Comparison of ENCODE assay signal across 18 cellular contexts in genomic region chr16:79370736-79371135, GRCh38.
DNase-seq lines count a peak whose midpoint lies in the region; ATAC-seq and TF ChIP-seq lines count a peak whose summit lies in the region.
"Had no signal": no experiment of that assay in that cellular context is flagged by ENCODE, and none has a peak within 500 bp of the region (broad histone marks: within the 10 kb centered on the region; RNA-seq: fewer than 3 reads in every experiment).

No MANE protein-coding gene starts in this region.

- H3K27ac ChIP-seq in CD4-positive, alpha-beta T cell (ENCODE audit: low read depth, low read length), result no peak overlapping the region
- no peak overlapping the region for H3K27ac ChIP-seq in CD8-positive, alpha-beta T cell (ENCODE audit: low read depth, low read length)
- H3K27ac ChIP-seq in tibial artery, result no peak overlapping the region
- H3K27ac ChIP-seq: GM23248, KMS-11 had no signal

- H3K27me3 ChIP-seq in CD4-positive, alpha-beta T cell (ENCODE audit: control insufficient read depth, insufficient read depth, low read length), result no peaks in the 10 kb centered on the region
- no peaks in the 10 kb centered on the region for H3K27me3 ChIP-seq in CD8-positive, alpha-beta T cell (ENCODE audit: insufficient read depth, low read length)
- H3K27me3 ChIP-seq in tibial artery, result no peaks in the 10 kb centered on the region

- DNase-seq in CD4-positive, alpha-beta T cell, result peak in 2 of 10 experiments; percentile 5
- peak in 2 of 7 experiments; percentile 19 to 42 for DNase-seq in CD8-positive, alpha-beta T cell
- DNase-seq in T-helper 9 cell, result peak; percentile 9
- no peak for DNase-seq in natural killer cell
- no peak for DNase-seq in tibial artery
- no peak for DNase-seq in GOT3 (lab: John Stamatoyannopoulos, UW)
- no peak for DNase-seq in C1 segment of cervical spinal cord (lab: John Stamatoyannopoulos, UW)
- DNase-seq: DMS 273 treated with DMSO at 0.1 percent for 48 hours, GF-D8, GM23248, NCI-H1048, NCI-H146, NCI-H2081 treated with DMSO at 0.1 percent for 48 hours, NCI-H510A, NCI-H774, PC-3 had no signal

- H3K4me3 Mint-ChIP-seq in CD4-positive, alpha-beta T cell, result no peak overlapping the region
- H3K4me3 Mint-ChIP-seq in CD8-positive, alpha-beta T cell, result no peak overlapping the region
- peak overlapping the region; percentile 53 for H3K4me3 Mint-ChIP-seq in natural killer cell
- H3K4me3 Mint-ChIP-seq: B cell had no signal

- H3K4me1 ChIP-seq in CD8-positive, alpha-beta T cell (ENCODE audit: insufficient read depth, low read length), result no peaks in the 10 kb centered on the region
- H3K4me1 ChIP-seq in tibial artery, result no peaks in the 10 kb centered on the region

- intact Hi-C loops in CD4-positive, alpha-beta T cell (cut with DNase I, micrococcal nuclease), result no loop called here
- intact Hi-C loops in CD8-positive, alpha-beta T cell (cut with DNase I, micrococcal nuclease), result loop anchor here in 1 of 2 experiments (5.0 kb wide), 1 partner anchor 98 kb away; no protein-coding TSS in a partner anchor
- intact Hi-C loops in natural killer cell (cut with micrococcal nuclease), result loop anchor here (1.0 kb wide), 1 partner anchor 13 kb away; no protein-coding TSS in a partner anchor
- intact Hi-C loops in tibial artery (cut with DNase I; ENCODE audit: low total_unique reads), result no loop called here

- H3K27me3 Mint-ChIP-seq in CD4-positive, alpha-beta T cell, result no peaks in the 10 kb centered on the region
- H3K27me3 Mint-ChIP-seq in CD8-positive, alpha-beta T cell (ENCODE audit: low read depth), result peaks cover 2% of the 10 kb centered on the region
- no peaks in the 10 kb centered on the region for H3K27me3 Mint-ChIP-seq in natural killer cell (ENCODE audit: low read depth in 2 of 2)

- H3K9me3 Mint-ChIP-seq in CD4-positive, alpha-beta T cell, result peaks cover 3% of the 10 kb centered on the region
- H3K9me3 Mint-ChIP-seq in CD8-positive, alpha-beta T cell, result peaks cover 5% of the 10 kb centered on the region
- peaks cover 4 to 9% of the 10 kb centered on the region in 2 donors for H3K9me3 Mint-ChIP-seq in natural killer cell

- CTCF ChIA-PET in CD4-positive, alpha-beta T cell (lab: Charles Lee), result no interaction called here
- CTCF ChIA-PET in CD8-positive, alpha-beta T cell (lab: Charles Lee), result no interaction called here

- peak; percentile 70 for ATAC-seq in CD4-positive, alpha-beta T cell (ENCODE audit: poor library complexity)
- peak; percentile 65 for ATAC-seq in CD8-positive, alpha-beta T cell
- ATAC-seq in natural killer cell, result peak; percentile 64 to 86 (median 73)
- ATAC-seq: PC-3 had no signal

- POLR2A ChIA-PET in CD4-positive, alpha-beta T cell (lab: Charles Lee), result no interaction called here
- POLR2A ChIA-PET in CD8-positive, alpha-beta T cell (lab: Charles Lee), result no interaction called here

- peaks cover 11% of the 10 kb centered on the region for H3K4me1 Mint-ChIP-seq in CD4-positive, alpha-beta T cell (ENCODE audit: low read depth)
- H3K4me1 Mint-ChIP-seq in CD8-positive, alpha-beta T cell (ENCODE audit: low read depth), result peaks cover 8% of the 10 kb centered on the region
- H3K4me1 Mint-ChIP-seq in natural killer cell, result peaks cover 33 to 48% of the 10 kb centered on the region in 2 donors
- H3K4me1 Mint-ChIP-seq: B cell had no signal

- H3K9me3 ChIP-seq in CD4-positive, alpha-beta T cell (ENCODE audit: control insufficient read depth, low read length), result peaks cover 4% of the 10 kb centered on the region
- H3K9me3 ChIP-seq in CD8-positive, alpha-beta T cell (ENCODE audit: low read length), result peaks cover 8% of the 10 kb centered on the region
- peaks cover 2 to 7% (median 6%) of the 10 kb centered on the region in 3 donors for H3K9me3 ChIP-seq in tibial artery

- H3K36me3 ChIP-seq in CD8-positive, alpha-beta T cell (ENCODE audit: insufficient read depth, low read length), result no peaks in the 10 kb centered on the region
- H3K36me3 ChIP-seq in tibial artery, result no peaks in the 10 kb centered on the region

- no peaks in the 10 kb centered on the region for H3K36me3 Mint-ChIP-seq in CD4-positive, alpha-beta T cell (ENCODE audit: low read depth)
- H3K36me3 Mint-ChIP-seq in CD8-positive, alpha-beta T cell, result no peaks in the 10 kb centered on the region
- H3K36me3 Mint-ChIP-seq in natural killer cell, result peaks cover 12% of the 10 kb centered on the region

- H3K27ac Mint-ChIP-seq in CD4-positive, alpha-beta T cell, result no peak overlapping the region
- H3K27ac Mint-ChIP-seq in CD8-positive, alpha-beta T cell, result no peak overlapping the region
- H3K27ac Mint-ChIP-seq in natural killer cell, result peak overlapping the region; percentile 72 to 77
- H3K27ac Mint-ChIP-seq: B cell had no signal

- TF ChIP-seq CTCF in CD4-positive, alpha-beta T cell (IDR thresholded peaks at IDR 0.05), result no peak
- TF ChIP-seq CTCF in CD8-positive, alpha-beta T cell (IDR thresholded peaks at IDR 0.05), result no peak
- TF ChIP-seq CTCF in natural killer cell (IDR thresholded peaks at IDR 0.05) (no peak), tibial artery (IDR thresholded peaks at IDR 0.05) (no peak)

- H3K4me3 ChIP-seq in CD8-positive, alpha-beta T cell (ENCODE audit: low read depth, low read length), result no peak overlapping the region
- no peak overlapping the region for H3K4me3 ChIP-seq in tibial artery
- H3K4me3 ChIP-seq: GM23248 had no signal

Comparison
In these comparisons a context has a peak if more than half of its experiments do, and no peak if none do; other contexts are left out.
1. H3K27ac Mint-ChIP-seq: peak in natural killer cell (2 of 2); none in CD4-positive, alpha-beta T cell (single experiment) and CD8-positive, alpha-beta T cell (single experiment).
2. Peak in every context shown above with its lines, with median percentiles within 50 percentile points of each other: ATAC-seq.